Comparison of ENCODE assay signal across 1 cellular context in genomic region chr10:46030091-46030937, GRCh38.
TF ChIP-seq lines count a peak whose summit lies in the region.

Gene NCOA4 (minus strand): TSS chr10:46030623. CDS start chr10:46016680, 13,943 bp downstream.

TF ChIP-seq in IMR-90, 13 proteins besides CTCF, POLR2A, EP300 and RAD21 (continued from another document):
- TF ChIP-seq CEBPB (IDR thresholded peaks at IDR 0.05; ENCODE audit: low read depth, low read length) = no peak
- TF ChIP-seq BHLHE40 (IDR thresholded peaks at IDR 0.05; ENCODE audit: low read depth, low read length) = no peak
- TF ChIP-seq RFX5 (IDR thresholded peaks at IDR 0.05; ENCODE audit: low read depth, low read length) = no peak
